In genomic region chr7:106099539-106099938, GRCh38 we compare ENCODE assay signal across 26 cellular contexts. TPM values are rescaled to one million over a fixed set of nuclear protein-coding genes. Genes with fewer than 3 reads are reported as not detected.
DNase-seq lines count a peak whose midpoint lies in the region; ATAC-seq, FAIRE-seq and TF ChIP-seq lines count a peak whose summit lies in the region.
"Had no signal": no experiment of that assay in that cellular context is flagged by ENCODE, and none has a peak within 500 bp of the region (broad histone marks: within the 10 kb centered on the region; RNA-seq: fewer than 3 reads in every experiment).

No MANE protein-coding gene starts in this region.

- intact Hi-C loops in activated B cell treated with CpG ODN at 0.5 μM for 24 hours (cut with micrococcal nuclease), result loop anchor here (1.0 kb wide), 1 partner anchor 10 kb away; no protein-coding TSS in a partner anchor
- intact Hi-C loops in psoas muscle (cut with DNase I), result no loop called here

- CTCF ChIA-PET in activated B cell treated with CpG ODN at 0.5 μM for 24 hours (lab: Charles Lee), result interaction anchor here (1.7 to 2.1 kb wide), 2 partner anchors 42 to 54 kb away, joined by 6 to 10 read pairs; no protein-coding TSS in a partner anchor

- no peaks in the 10 kb centered on the region for H3K27me3 Mint-ChIP-seq in activated naive CD8-positive, alpha-beta T cell
- no peaks in the 10 kb centered on the region for H3K27me3 Mint-ChIP-seq in activated naive CD8-positive, alpha-beta T cell treated with anti-CD3 and anti-CD28 coated beads, Interleukin-2, amount 50 U/mL, for 24 hours
- H3K27me3 Mint-ChIP-seq in activated B cell treated with CpG ODN at 0.5 μM for 24 hours, result no peaks in the 10 kb centered on the region
- H3K27me3 Mint-ChIP-seq: activated T-helper 17 cell treated with anti-CD3 and anti-CD28 coated beads, Interleukin-2, amount 50 U/mL, for 72 hours had no signal

- TF ChIP-seq CTCF in KMS-11 (conservative IDR thresholded peaks at IDR 0.05; ENCODE audit: low read depth, low read length), result no peak
- TF ChIP-seq CTCF in activated B cell treated with CpG ODN at 0.5 μM for 24 hours (IDR thresholded peaks at IDR 0.05), result no peak
- no peak for TF ChIP-seq CTCF in psoas muscle (IDR thresholded peaks at IDR 0.05)

- no peak overlapping the region for H3K4me3 Mint-ChIP-seq in activated naive CD8-positive, alpha-beta T cell
- no peak overlapping the region for H3K4me3 Mint-ChIP-seq in activated naive CD8-positive, alpha-beta T cell treated with anti-CD3 and anti-CD28 coated beads, Interleukin-2, amount 50 U/mL, for 24 hours
- peak overlapping the region; percentile 28 for H3K4me3 Mint-ChIP-seq in activated B cell treated with CpG ODN at 0.5 μM for 24 hours
- H3K4me3 Mint-ChIP-seq: activated T-helper 17 cell treated with anti-CD3 and anti-CD28 coated beads, Interleukin-2, amount 50 U/mL, for 72 hours; mesothelial cell of epicardium; natural killer cell treated with Interleukin-12 subunit alpha and Interleukin-12 subunit beta and Interleukin-15 and Interleukin-18, amount 100 ng/mL, for 72 hours had no signal

- H3K4me3 ChIP-seq in KMS-11 (IDR thresholded peaks at IDR 0.05; ENCODE audit: insufficient read depth, low read depth, low read length), result no peak overlapping the region
- H3K4me3 ChIP-seq in psoas muscle, result no peak overlapping the region
- H3K4me3 ChIP-seq: A549, gastroesophageal sphincter, left lung, stomach, thyroid gland had no signal

- no peak for ATAC-seq in activated naive CD8-positive, alpha-beta T cell treated with anti-CD3 and anti-CD28 coated beads, Interleukin-2, amount 50 U/mL, for 24 hours
- ATAC-seq in activated B cell treated with CpG ODN at 0.5 μM for 24 hours (ENCODE audit: low read depth), result no peak
- peak in 3 of 4 donors; percentile 24 to 61 (median 55) for ATAC-seq in psoas muscle
- ATAC-seq: A549; activated T-helper 17 cell treated with anti-CD3 and anti-CD28 coated beads, Interleukin-2, amount 50 U/mL, for 72 hours; gastroesophageal sphincter; left lung; natural killer cell treated with Interleukin-12 subunit alpha and Interleukin-12 subunit beta and Interleukin-15 and Interleukin-18, amount 100 ng/mL, for 72 hours had no signal

- H3K9ac ChIP-seq in KMS-11, result no peak overlapping the region
- H3K9ac ChIP-seq: SK-N-SH had no signal

- H4K20me1 ChIP-seq in KMS-11 (ENCODE audit: insufficient read depth), result no peaks in the 10 kb centered on the region

- FAIRE-seq in GM12891 (lab: Jason Lieb, UNC), result no peak
- FAIRE-seq: A549 had no signal

- peak overlapping the region; percentile 74 for H3K27ac Mint-ChIP-seq in activated naive CD8-positive, alpha-beta T cell
- no peak overlapping the region for H3K27ac Mint-ChIP-seq in activated naive CD8-positive, alpha-beta T cell treated with anti-CD3 and anti-CD28 coated beads, Interleukin-2, amount 50 U/mL, for 24 hours
- peak overlapping the region; percentile 64 for H3K27ac Mint-ChIP-seq in activated B cell treated with CpG ODN at 0.5 μM for 24 hours
- H3K27ac Mint-ChIP-seq: mesothelial cell of epicardium; natural killer cell treated with Interleukin-12 subunit alpha and Interleukin-12 subunit beta and Interleukin-15 and Interleukin-18, amount 100 ng/mL, for 72 hours had no signal

- no peak for TF ChIP-seq POLR2A in GM12891 (IDR thresholded peaks at IDR 0.05; ENCODE audit: low read depth, low read length)

- H3K4me2 ChIP-seq in KMS-11, result peak overlapping the region; percentile 44
- H3K4me2 ChIP-seq: A549, SK-N-SH had no signal

- WGBS in psoas muscle, 3 donors, result 89 to 90% (median 90%) methylated on average over 3 of the region's 3 CpGs

- peaks cover 24% of the 10 kb centered on the region for H3K79me2 ChIP-seq in KMS-11 (ENCODE audit: insufficient read depth, low read depth)

- no peak overlapping the region for H2AFZ ChIP-seq in KMS-11 (ENCODE audit: low read depth)

- H3K4me1 ChIP-seq in KMS-11 (ENCODE audit: low read depth, poor library complexity, severe bottlenecking) (peaks cover 30% of the 10 kb centered on the region), psoas muscle (peaks cover 56% of the 10 kb centered on the region)

- H3K36me3 ChIP-seq in KMS-11 (ENCODE audit: insufficient read depth) (0 out of 2 replicates have a peak, but pooled peaks cover 5% of the 10 kb centered on the region), psoas muscle (ENCODE audit: insufficient read depth in 1 of 2, low read depth in 1 of 2) (peaks cover 2 to 41% of the 10 kb centered on the region in 2 donors)

- POLR2A ChIA-PET in activated B cell treated with CpG ODN at 0.5 μM for 24 hours (lab: Charles Lee), result interaction anchor here (1.3 to 2.5 kb wide), 2 partner anchors 12 to 14 kb away, joined by 4 to 23 read pairs; partner anchors contain the start of gene SYPL1

- H3K4me1 Mint-ChIP-seq in activated naive CD8-positive, alpha-beta T cell (ENCODE audit: low read depth), result peaks cover 51% of the 10 kb centered on the region
- peaks cover 49% of the 10 kb centered on the region for H3K4me1 Mint-ChIP-seq in activated naive CD8-positive, alpha-beta T cell treated with anti-CD3 and anti-CD28 coated beads, Interleukin-2, amount 50 U/mL, for 24 hours
- H3K4me1 Mint-ChIP-seq in activated B cell treated with CpG ODN at 0.5 μM for 24 hours, result peaks cover 76% of the 10 kb centered on the region

- DNase-seq in activated naive CD8-positive, alpha-beta T cell treated with anti-CD3 and anti-CD28 coated beads, Interleukin-2, amount 50 U/mL, for 24 hours, result no peak
- DNase-seq in activated B cell treated with CpG ODN at 0.5 μM for 24 hours, result no peak
- DNase-seq in psoas muscle, result no peak
- DNase-seq in NCI-H1105 (lab: John Stamatoyannopoulos, UW), result no peak
- no peak for DNase-seq in GM12891 (ENCODE audit: insufficient read length, low spot score)
- no peak for DNase-seq in amniotic stem cell (lab: John Stamatoyannopoulos, UW)
- DNase-seq: activated CD8-positive, alpha-beta memory T cell treated with anti-CD3 and anti-CD28 coated beads, Interleukin-2, amount 50 U/mL, for 4 hours; AML-193; cerebellar nuclear complex; DMS153; H7; KBM-7; left lung; NCI-H146; NCI-H446; SK-N-SH; stomach; thyroid gland had no signal

- no peaks in the 10 kb centered on the region for H3K9me3 Mint-ChIP-seq in activated naive CD8-positive, alpha-beta T cell (ENCODE audit: low read depth)
- no peaks in the 10 kb centered on the region for H3K9me3 Mint-ChIP-seq in activated naive CD8-positive, alpha-beta T cell treated with anti-CD3 and anti-CD28 coated beads, Interleukin-2, amount 50 U/mL, for 24 hours
- H3K9me3 Mint-ChIP-seq in activated B cell treated with CpG ODN at 0.5 μM for 24 hours, result no peaks in the 10 kb centered on the region
- H3K9me3 Mint-ChIP-seq: activated T-helper 17 cell treated with anti-CD3 and anti-CD28 coated beads, Interleukin-2, amount 50 U/mL, for 72 hours; mesothelial cell of epicardium; natural killer cell treated with Interleukin-12 subunit alpha and Interleukin-12 subunit beta and Interleukin-15 and Interleukin-18, amount 100 ng/mL, for 72 hours had no signal

- no peaks in the 10 kb centered on the region for H3K9me3 ChIP-seq in psoas muscle
- H3K9me3 ChIP-seq: A549, gastroesophageal sphincter, left lung, SK-N-SH, stomach, thyroid gland had no signal

- H3K36me3 Mint-ChIP-seq in activated naive CD8-positive, alpha-beta T cell, result peaks cover 5% of the 10 kb centered on the region
- H3K36me3 Mint-ChIP-seq in activated naive CD8-positive, alpha-beta T cell treated with anti-CD3 and anti-CD28 coated beads, Interleukin-2, amount 50 U/mL, for 24 hours (ENCODE audit: low read depth), result peaks cover 9% of the 10 kb centered on the region
- H3K36me3 Mint-ChIP-seq in activated B cell treated with CpG ODN at 0.5 μM for 24 hours (ENCODE audit: low read depth), result peaks cover 65% of the 10 kb centered on the region
- H3K36me3 Mint-ChIP-seq: natural killer cell treated with Interleukin-12 subunit alpha and Interleukin-12 subunit beta and Interleukin-15 and Interleukin-18, amount 100 ng/mL, for 72 hours had no signal

- H3K27me3 ChIP-seq in KMS-11 (ENCODE audit: insufficient read depth, low read depth), result no peaks in the 10 kb centered on the region
- no peaks in the 10 kb centered on the region for H3K27me3 ChIP-seq in psoas muscle (ENCODE audit: insufficient read depth in 3 of 3, low read length in 2 of 3)
- H3K27me3 ChIP-seq: gastroesophageal sphincter, left lung, stomach, thyroid gland had no signal

- peak overlapping the region; percentile 39; the same call in 1 of the 2 replicates for H3K27ac ChIP-seq in KMS-11
- no peak overlapping the region for H3K27ac ChIP-seq in psoas muscle
- H3K27ac ChIP-seq: A549, gastroesophageal sphincter, left lung, stomach, thyroid gland, VCaP had no signal

TF ChIP-seq in GM12891, 5 proteins besides CTCF, POLR2A, EP300 and RAD21:
- TF ChIP-seq TAF1 (IDR thresholded peaks at IDR 0.05; ENCODE audit: low read depth, low read length) (no peak), POLR2AphosphoS5 (IDR thresholded peaks at IDR 0.05; ENCODE audit: low read depth, low read length) (no peak), PAX5 (IDR thresholded peaks at IDR 0.05; ENCODE audit: insufficient read depth, low read length, severe bottlenecking) (no peak), SPI1 (IDR thresholded peaks at IDR 0.05; ENCODE audit: low read depth, low read length) (no peak), POU2F2 (IDR thresholded peaks at IDR 0.05; ENCODE audit: low read depth, low read length) (no peak)

RNA-seq across cellular contexts. Expression of gene SYPL1, which starts 12.6 kb away (rescaled TPM):
- total RNA-seq in activated B cell treated with CpG ODN at 0.5 μM for 24 hours (109 and 116 TPM in 2 replicates), psoas muscle (100 to 1,000 TPM in 1 of 4 donors, 10 to 100 TPM in 3; 68.3 to 113 (median 80.2) TPM)
- 100 to 1,000 TPM in 1 of 3 donors, 10 to 100 TPM in 2; 66.3 to 110 (median 72.1) TPM for polyA plus RNA-seq in psoas muscle
- polyA plus RNA-seq in GM12891 (2012; ENCODE audit: low read depth, missing spikeins), result 29.5 TPM

Comparison
In these comparisons a context has a peak if more than half of its experiments do, and no peak if none do; other contexts are left out.
1. ATAC-seq: peak in psoas muscle (3 of 4); none in activated naive CD8-positive, alpha-beta T cell treated with anti-CD3 and anti-CD28 coated beads, Interleukin-2, amount 50 U/mL, for 24 hours (single experiment) and activated B cell treated with CpG ODN at 0.5 μM for 24 hours (single experiment).